Comparison of ENCODE assay signal across 8 cellular contexts in genomic region chr15:96336643-96337353, GRCh38. TPM values are rescaled to one million over a fixed set of nuclear protein-coding genes. Genes with fewer than 3 reads are reported as not detected.
A peak's percentile ranks its signal among the peaks of the same experiment; 100 is the strongest.
DNase-seq lines count a peak whose midpoint lies in the region; ATAC-seq, FAIRE-seq and TF ChIP-seq lines count a peak whose summit lies in the region.

No MANE protein-coding gene starts in this region.

- H3K4me1 ChIP-seq in astrocyte (ENCODE audit: insufficient read depth, low read length): peaks cover 6% of the 10 kb centered on the region
- peaks cover 47% of the 10 kb centered on the region for H3K4me1 ChIP-seq in smooth muscle cell (ENCODE audit: low read depth)

- H3K27ac ChIP-seq in astrocyte (ENCODE audit: low read depth, low read length) (peak overlapping the region; percentile 86), smooth muscle cell (ENCODE audit: low read depth) (no peak overlapping the region)

- peak overlapping the region; percentile 95 for H3K27ac Mint-ChIP-seq in HFFc6
- H3K27ac Mint-ChIP-seq in astrocyte (ENCODE audit: unreplicated experiment): no peak overlapping the region
- no peak overlapping the region for H3K27ac Mint-ChIP-seq in stimulated activated memory B cell treated with anti-CD40 and anti-IgM and Interleukin-4, amounts not matched to agents 10 μg/mL and 1 μg/mL and 100 μg/mL, for 72 hours

- TF ChIP-seq CTCF in HFFc6 (IDR thresholded peaks at IDR 0.05) (no peak), astrocyte (IDR thresholded peaks at IDR 0.05; ENCODE audit: insufficient read depth, low read depth, low read length) (no peak), kidney epithelial cell (IDR thresholded peaks at IDR 0.05; ENCODE audit: insufficient read depth, low read length, poor library complexity, severe bottlenecking) (no peak), smooth muscle cell (IDR thresholded peaks at IDR 0.05; ENCODE audit: borderline replicate concordance, insufficient read depth, poor library complexity, severe bottlenecking) (no peak)

- H3K27me3 Mint-ChIP-seq in HFFc6 (ENCODE audit: insufficient read depth): peaks cover 27% of the 10 kb centered on the region
- H3K27me3 Mint-ChIP-seq in astrocyte (ENCODE audit: low read depth, unreplicated experiment): peaks cover 23% of the 10 kb centered on the region
- peaks cover 80% of the 10 kb centered on the region for H3K27me3 Mint-ChIP-seq in stimulated activated memory B cell treated with anti-CD40 and anti-IgM and Interleukin-4, amounts not matched to agents 10 μg/mL and 1 μg/mL and 100 μg/mL, for 72 hours

- DNase-seq in HFFc6 (no peak), astrocyte (ENCODE audit: low read depth) (peak; percentile 31), kidney epithelial cell (ENCODE audit: low read depth) (no peak), smooth muscle cell (lab: John Stamatoyannopoulos, UW; ENCODE audit: unreplicated experiment) (no peak), SHP77 treated with DMSO at 0.1 percent for 48 hours (lab: John Stamatoyannopoulos, UW) (no peak), glomerular visceral epithelial cell (ENCODE audit: extremely low spot score) (no peak)
- DNase-seq in effector CD4-positive, alpha-beta T cell: no peak

- H2AFZ ChIP-seq in astrocyte (ENCODE audit: low read depth, low read length) (no peak overlapping the region), smooth muscle cell (ENCODE audit: low read depth) (no peak overlapping the region)

- H3K9me3 ChIP-seq in astrocyte (ENCODE audit: insufficient read depth, low read depth, low read length) (no peaks in the 10 kb centered on the region), smooth muscle cell (replicated peaks; ENCODE audit: low read depth) (no peaks in the 10 kb centered on the region)

- WGBS in smooth muscle cell (ENCODE audit: low lambda C conversion rate): 38% methylated on average over 9 of the region's 9 CpGs

- H3K79me2 ChIP-seq in astrocyte (ENCODE audit: insufficient read depth, low read length): peaks cover 99% of the 10 kb centered on the region
- H3K79me2 ChIP-seq in smooth muscle cell (ENCODE audit: low read depth): peaks cover 52% of the 10 kb centered on the region

- H3K36me3 Mint-ChIP-seq in HFFc6 (ENCODE audit: low read depth) (peaks cover 95% of the 10 kb centered on the region), astrocyte (ENCODE audit: low read depth, unreplicated experiment) (peaks cover 41% of the 10 kb centered on the region)
- H3K36me3 Mint-ChIP-seq in stimulated activated memory B cell treated with anti-CD40 and anti-IgM and Interleukin-4, amounts not matched to agents 10 μg/mL and 1 μg/mL and 100 μg/mL, for 72 hours: no peaks in the 10 kb centered on the region

- H3K36me3 ChIP-seq in astrocyte (ENCODE audit: insufficient read depth, low read length) (peaks cover 50% of the 10 kb centered on the region), kidney epithelial cell (ENCODE audit: control insufficient read depth, insufficient read depth, low read length) (peaks cover 13% of the 10 kb centered on the region), smooth muscle cell (ENCODE audit: low read depth) (no peaks in the 10 kb centered on the region)

- ATAC-seq in stimulated activated memory B cell treated with anti-CD40 and anti-IgM and Interleukin-4, amounts not matched to agents 10 μg/mL and 1 μg/mL and 100 μg/mL, for 72 hours: no peak

- H3K4me3 ChIP-seq in astrocyte (ENCODE audit: insufficient read depth, low read depth, low read length): peak overlapping the region; percentile 99
- H3K4me3 ChIP-seq in kidney epithelial cell (ENCODE audit: low read depth, low read length): peak overlapping the region; percentile 69
- H3K4me3 ChIP-seq in smooth muscle cell: peak overlapping the region; percentile 79

- H3K4me1 Mint-ChIP-seq in HFFc6 (ENCODE audit: low read depth) (peaks cover 42% of the 10 kb centered on the region), astrocyte (ENCODE audit: low read depth, unreplicated experiment) (peaks cover 35% of the 10 kb centered on the region)
- peaks cover 6% of the 10 kb centered on the region for H3K4me1 Mint-ChIP-seq in stimulated activated memory B cell treated with anti-CD40 and anti-IgM and Interleukin-4, amounts not matched to agents 10 μg/mL and 1 μg/mL and 100 μg/mL, for 72 hours

- H3F3A ChIP-seq in smooth muscle cell (ENCODE audit: low read depth): no peaks in the 10 kb centered on the region

- peaks cover 86% of the 10 kb centered on the region for H4K20me1 ChIP-seq in astrocyte (ENCODE audit: insufficient read depth, low read length)
- peaks cover 47% of the 10 kb centered on the region for H4K20me1 ChIP-seq in smooth muscle cell (ENCODE audit: low read depth)

- FAIRE-seq in astrocyte (lab: Jason Lieb, UNC): no peak

- H3K9ac ChIP-seq in astrocyte (ENCODE audit: low read length) (peak overlapping the region; percentile 96), smooth muscle cell (ENCODE audit: low read depth) (no peak overlapping the region)

- peak overlapping the region; percentile 93 for H3K4me2 ChIP-seq in astrocyte (ENCODE audit: low read length)
- H3K4me2 ChIP-seq in smooth muscle cell: peak overlapping the region; percentile 96

- H3K27me3 ChIP-seq in astrocyte (ENCODE audit: insufficient read depth, low read length): no peaks in the 10 kb centered on the region
- H3K27me3 ChIP-seq in kidney epithelial cell (ENCODE audit: control insufficient read depth, insufficient read depth, low read length): no peaks in the 10 kb centered on the region
- peaks cover 66% of the 10 kb centered on the region for H3K27me3 ChIP-seq in smooth muscle cell (ENCODE audit: low read depth)

- peak overlapping the region; percentile 94 for H3K4me3 Mint-ChIP-seq in HFFc6
- H3K4me3 Mint-ChIP-seq in astrocyte (ENCODE audit: unreplicated experiment): peak overlapping the region; percentile 99
- no peak overlapping the region for H3K4me3 Mint-ChIP-seq in stimulated activated memory B cell treated with anti-CD40 and anti-IgM and Interleukin-4, amounts not matched to agents 10 μg/mL and 1 μg/mL and 100 μg/mL, for 72 hours

- H3K9me3 Mint-ChIP-seq in HFFc6 (peaks cover 14% of the 10 kb centered on the region), astrocyte (ENCODE audit: unreplicated experiment) (peaks cover 2% of the 10 kb centered on the region)
- H3K9me3 Mint-ChIP-seq in stimulated activated memory B cell treated with anti-CD40 and anti-IgM and Interleukin-4, amounts not matched to agents 10 μg/mL and 1 μg/mL and 100 μg/mL, for 72 hours: peaks cover 3% of the 10 kb centered on the region

RNA-seq across cellular contexts. Expression of gene NR2F2, which starts 6.3 kb away (rescaled TPM):
- 100 to 1,000 TPM; 120 to 168 (median 142) TPM for total RNA-seq in HFFc6 (2021; fragmentation: NEBNext Ultra II Directional; extraction: Animal tissue kit (Norgen Biotek cat#: 25700))
- total RNA-seq in astrocyte (59.0 and 75.8 TPM in 2 replicates), kidney epithelial cell (19.1 and 22.9 TPM in 2 replicates), smooth muscle cell (4.5 and 9.8 TPM in 2 replicates)
- polyA plus RNA-seq in smooth muscle cell: 4.7 and 11.3 TPM in 2 replicates
